ENCODE assay signal across 12 cellular contexts in the genomic region with DNA sequence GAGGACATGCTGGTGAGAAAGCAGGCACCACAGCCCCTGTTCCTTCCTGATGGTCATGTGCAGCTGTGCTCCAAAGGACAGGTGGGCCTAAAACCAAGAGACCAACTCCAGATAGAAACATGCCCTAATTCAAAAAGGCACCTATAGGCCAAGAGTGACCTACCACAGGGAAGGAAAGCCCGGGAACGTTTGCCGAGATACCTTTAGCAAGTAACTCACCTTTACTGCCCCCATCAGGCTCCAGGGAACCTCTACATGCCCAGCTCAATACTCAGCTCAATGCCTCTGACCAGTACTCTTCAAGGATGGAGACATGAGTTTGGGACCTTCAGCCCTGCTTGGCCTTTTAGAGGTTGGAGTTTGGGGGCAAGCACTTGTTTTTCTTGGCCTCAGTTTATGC.
"Had no signal": no experiment of that assay in that cellular context is flagged by ENCODE, and none has a peak within 500 bp of the region (broad histone marks: within the 10 kb centered on the region; RNA-seq: fewer than 3 reads in every experiment).

No MANE protein-coding gene starts in this region.

- H3K4me3 ChIP-seq: sigmoid colon, transverse colon had no signal

- H3K36me3 ChIP-seq: sigmoid colon, transverse colon had no signal

- DNase-seq: activated CD4-positive, alpha-beta T cell treated with anti-CD3 and anti-CD28 coated beads for 1 hour; activated CD4-positive, alpha-beta T cell treated with anti-CD3 and anti-CD28 coated beads, Interleukin-2, amount 50 U/mL, for 48 hours; activated effector memory CD4-positive, alpha-beta T cell treated with anti-CD3 and anti-CD28 coated beads, Interleukin-2, amount 50 U/mL, for 16 hours; activated T-cell treated with anti-CD3 and anti-CD28 coated beads, Interleukin-2, amount 50 U/mL, for 24 hours; amygdala; cortex of kidney; effector memory CD4-positive, alpha-beta T cell; sigmoid colon; stimulated activated CD4-positive, alpha-beta T cell treated with anti-CD3 and anti-CD28 coated beads, Interleukin-2, amount 100 ng/mL, for 24 hours; stimulated activated naive B cell treated with anti-CD40 and anti-IgM and Interleukin-4, amounts not matched to agents 10 μg/mL and 1 μg/mL and 100 μg/mL, for 72 hours; transverse colon had no signal

- H3K4me1 ChIP-seq: sigmoid colon, transverse colon had no signal

- ATAC-seq: activated CD8-positive, alpha-beta memory T cell treated with anti-CD3 and anti-CD28 coated beads, Interleukin-2, amount 10 ng/mL, durations not matched to agents 7 days and 5 days; stimulated activated naive B cell treated with anti-CD40 and anti-IgM and Interleukin-4, amounts not matched to agents 10 μg/mL and 1 μg/mL and 100 μg/mL, for 72 hours had no signal

- H3K9me3 ChIP-seq: sigmoid colon, transverse colon had no signal

- H3K27me3 ChIP-seq: sigmoid colon, transverse colon had no signal

- H3K27ac ChIP-seq: sigmoid colon, transverse colon had no signal
